ENCODE assay signal across 10 cellular contexts in the genomic region with DNA sequence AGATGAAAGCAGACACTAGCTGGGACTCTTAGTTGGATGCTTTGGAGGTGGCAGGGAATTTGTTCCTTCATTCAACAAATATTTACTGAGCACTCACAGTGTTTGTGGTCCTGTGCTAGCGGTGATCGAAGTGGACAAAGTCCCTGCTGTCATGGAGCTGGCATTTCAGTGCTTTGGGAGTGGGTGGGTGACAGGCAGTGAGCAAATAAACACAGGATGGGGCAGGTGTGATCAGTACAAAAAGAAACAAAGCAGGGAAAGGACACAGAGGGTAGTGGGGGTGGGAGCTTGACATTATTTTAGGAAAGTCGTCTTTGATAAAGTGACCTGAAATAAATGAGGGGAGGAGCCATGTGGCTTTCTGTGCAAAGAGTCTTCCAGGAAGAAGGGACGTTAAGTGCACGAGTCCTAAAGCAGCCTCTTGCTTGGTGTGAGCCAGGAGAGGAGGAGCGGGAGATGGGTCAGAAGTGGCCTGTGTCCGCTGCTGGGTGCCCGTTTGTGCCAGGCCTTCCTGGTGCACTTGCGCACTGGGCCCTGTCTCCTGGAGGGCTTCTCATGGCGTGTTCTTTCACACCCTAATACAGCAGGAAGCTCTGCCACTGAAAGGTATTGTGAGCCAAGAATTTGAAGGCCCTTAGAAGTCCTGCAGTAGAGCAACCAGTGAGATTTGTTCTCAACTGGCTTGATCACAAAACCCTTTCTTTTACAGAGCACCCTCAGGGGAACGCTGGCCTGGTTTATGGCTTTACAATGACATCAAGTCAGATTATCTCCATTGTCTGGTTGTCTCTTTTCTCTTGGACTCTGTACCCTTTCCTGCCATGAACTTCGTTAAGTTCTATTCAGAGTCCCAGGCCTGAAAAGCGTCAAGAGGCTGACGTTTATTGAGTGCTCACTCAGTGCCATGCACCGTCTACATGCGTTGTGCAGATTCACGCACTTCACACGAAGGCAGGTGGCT. TPM values are rescaled to one million over a fixed set of nuclear protein-coding genes. Genes with fewer than 3 reads are reported as not detected.
A peak's percentile ranks its signal among the peaks of the same experiment; 100 is the strongest.
DNase-seq lines count a peak whose midpoint lies in the region; ATAC-seq, FAIRE-seq and TF ChIP-seq lines count a peak whose summit lies in the region.
"Had no signal": no experiment of that assay in that cellular context is flagged by ENCODE, and none has a peak within 500 bp of the region (broad histone marks: within the 10 kb centered on the region; RNA-seq: fewer than 3 reads in every experiment).

No MANE protein-coding gene starts in this region.

- peaks cover 69% of the 10 kb centered on the region for H3K36me3 Mint-ChIP-seq in Caco-2 (ENCODE audit: insufficient read depth, unreplicated experiment)
- H3K36me3 Mint-ChIP-seq: CD8-positive, alpha-beta T cell had no signal

- peak overlapping the region; percentile 63 for H3K27ac Mint-ChIP-seq in Caco-2 (ENCODE audit: unreplicated experiment)
- H3K27ac Mint-ChIP-seq: CD8-positive, alpha-beta T cell had no signal

- H3K4me1 ChIP-seq in Caco-2: peaks cover 44% of the 10 kb centered on the region
- peaks cover 0 to 12% of the 10 kb centered on the region in 2 experiments for H3K4me1 ChIP-seq in neutrophil (ENCODE audit: control insufficient read depth in 1 of 2, insufficient read depth in 1 of 2, low read depth in 1 of 2, low read length in 1 of 2)
- H3K4me1 ChIP-seq in tibial artery: peaks cover 2 to 89% (median 66%) of the 10 kb centered on the region in 4 donors

- FAIRE-seq in frontal cortex (lab: Jason Lieb, UNC): no peak

- intact Hi-C loops in Caco-2 (cut with micrococcal nuclease; ENCODE audit: unreplicated experiment): loop anchor here (1.0 kb wide), 6 partner anchors 12 to 63 kb away; no protein-coding TSS in a partner anchor
- intact Hi-C loops in Right ventricle myocardium superior (cut with DNase I): loop anchor here (2.0 to 5.0 kb wide), 2 partner anchors 34 to 65 kb away; no protein-coding TSS in a partner anchor
- intact Hi-C loops in tibial artery (cut with DNase I; ENCODE audit: low total_unique reads): loop anchor here (2.0 to 5.0 kb wide), 2 partner anchors 35 to 62 kb away; no protein-coding TSS in a partner anchor

- peaks cover 10% of the 10 kb centered on the region for H3K36me3 ChIP-seq in Caco-2 (ENCODE audit: control insufficient read depth, insufficient read depth, low read length)
- peaks cover 96% of the 10 kb centered on the region for H3K36me3 ChIP-seq in neutrophil
- peaks cover 8 to 30% (median 11%) of the 10 kb centered on the region in 3 donors for H3K36me3 ChIP-seq in tibial artery

- H3K27ac ChIP-seq in neutrophil (peak overlapping the region; percentile 42), tibial artery (no peak overlapping the region)

- CTCF ChIA-PET in Caco-2 (lab: Charles Lee): interaction anchor here (0.8 to 3.4 kb wide), 6 partner anchors 11 to 72 kb away, joined by 3 to 28 read pairs (median 4); no protein-coding TSS in a partner anchor

- DNase-seq in Caco-2 (peak; percentile 80 to 87), NCI-H748 treated with DMSO at 0.1 percent for 48 hours (lab: John Stamatoyannopoulos, UW) (peak; percentile 94), Right ventricle myocardium superior (peak; percentile 78), tibial artery (no peak), cerebellar nuclear complex (lab: John Stamatoyannopoulos, UW) (no peak), frontal cortex (ENCODE audit: low spot score in 2 of 2) (no peak)

- peaks cover 66% of the 10 kb centered on the region for H3K4me1 Mint-ChIP-seq in Caco-2 (ENCODE audit: low read depth, unreplicated experiment)

- ATAC-seq in Right ventricle myocardium superior (ENCODE audit: poor library complexity) (peak; percentile 86), HG02938 (IDR thresholded peaks at IDR 0.05; ENCODE audit: unreplicated experiment) (no peak)

- TF ChIP-seq CTCF in Caco-2 (IDR thresholded peaks at IDR 0.05; ENCODE audit: insufficient read depth in 1 of 2, low read depth in 1 of 2, low read length in 1 of 2, severe bottlenecking in 1 of 2, unreplicated experiment in 1 of 2) (no peak), neutrophil (IDR thresholded peaks at IDR 0.05) (no peak), tibial artery (IDR thresholded peaks at IDR 0.05) (no peak)

- H3K27me3 ChIP-seq in Caco-2 (replicated peaks; ENCODE audit: control insufficient read depth, insufficient read depth, low read length) (no peaks in the 10 kb centered on the region), neutrophil (no peaks in the 10 kb centered on the region), tibial artery (no peaks in the 10 kb centered on the region)
- H3K27me3 ChIP-seq: MG63 had no signal

- POLR2A ChIA-PET in Caco-2 (lab: Charles Lee): interaction anchor here (0.6 to 1.1 kb wide), 3 partner anchors 20 to 38 kb away, joined by 5 to 10 read pairs (median 6); no protein-coding TSS in a partner anchor

- TSS peak; percentile 31 for BruUV-seq in Caco-2 (replicated peaks; lab: Mats Ljungman, UMichigan)

- no peaks in the 10 kb centered on the region for H3K27me3 Mint-ChIP-seq in Caco-2 (ENCODE audit: insufficient read depth, unreplicated experiment)

- H3K4me3 ChIP-seq in Caco-2 (ENCODE audit: low read depth, low read length) (no peak overlapping the region), neutrophil (ENCODE audit: low read depth in 1 of 2, low read length in 1 of 2) (no peak overlapping the region), tibial artery (no peak overlapping the region)
- H3K4me3 ChIP-seq: MG63 had no signal

- peak overlapping the region; percentile 59 for H3K4me3 Mint-ChIP-seq in Caco-2 (ENCODE audit: unreplicated experiment)
- H3K4me3 Mint-ChIP-seq: CD8-positive, alpha-beta T cell had no signal

- H3K9me3 Mint-ChIP-seq in Caco-2 (ENCODE audit: unreplicated experiment): no peaks in the 10 kb centered on the region
- H3K9me3 Mint-ChIP-seq: CD8-positive, alpha-beta T cell had no signal

- no peaks in the 10 kb centered on the region for H3K9me3 ChIP-seq in Caco-2
- no peaks in the 10 kb centered on the region for H3K9me3 ChIP-seq in neutrophil
- H3K9me3 ChIP-seq in tibial artery: no peaks in the 10 kb centered on the region
- H3K9me3 ChIP-seq: MG63 had no signal

RNA-seq across cellular contexts. Expression of a gene that starts 14.9 kb away (rescaled TPM):
- total RNA-seq in Caco-2 (2022) (106 and 110 TPM in 2 replicates), Right ventricle myocardium superior (50.8 TPM), frontal cortex (16.3 TPM)

Comparison
In these comparisons a context has a peak if more than half of its experiments do, and no peak if none do; other contexts are left out.
1. DNase-seq: peak in Caco-2 (2 of 2), NCI-H748 treated with DMSO at 0.1 percent for 48 hours (single experiment) and Right ventricle myocardium superior (single experiment); none in tibial artery (0 of 2), cerebellar nuclear complex (0 of 2) and frontal cortex (0 of 2).